Comparison of ENCODE assay signal across 8 cellular contexts in the genomic region with DNA sequence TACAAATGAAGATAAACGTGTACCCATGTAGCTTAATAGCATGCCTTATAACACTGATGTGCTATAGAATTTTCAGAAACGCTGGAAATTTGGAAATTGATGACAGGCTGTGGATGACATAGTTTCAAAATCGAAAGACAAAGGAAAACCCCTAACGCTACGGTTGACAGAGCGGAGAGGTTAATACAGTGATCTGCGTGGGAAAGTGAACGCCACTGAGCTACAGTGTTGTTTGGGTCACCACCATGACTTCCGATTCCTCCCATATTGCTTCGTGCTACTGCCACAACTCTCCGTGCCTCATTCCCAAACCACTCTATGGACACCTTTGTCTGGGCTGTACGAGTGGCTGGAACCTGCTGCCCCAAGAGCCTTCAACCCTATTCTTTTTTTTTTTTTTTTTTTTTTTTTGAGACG. TPM values are rescaled to one million over a fixed set of nuclear protein-coding genes. Genes with fewer than 3 reads are reported as not detected.
DNase-seq lines count a peak whose midpoint lies in the region; ATAC-seq and TF ChIP-seq lines count a peak whose summit lies in the region.

No MANE protein-coding gene starts in this region.

- peak overlapping the region; percentile 60 for H3K4me3 ChIP-seq in Jurkat, Clone E6-1 (ENCODE audit: low read length)
- peak overlapping the region; percentile 42 for H3K4me3 ChIP-seq in iPS-15b (ENCODE audit: low read depth, low read length)
- H3K4me3 ChIP-seq in tibial artery: peak overlapping the region in 1 of 2 donors; percentile 57

- peak overlapping the region; percentile 92 for H3K4me3 Mint-ChIP-seq in Calu3 (ENCODE audit: low read depth, unreplicated experiment)

- peak; percentile 35 for ATAC-seq in GM21423 (IDR thresholded peaks at IDR 0.05; ENCODE audit: unreplicated experiment)
- no peak for ATAC-seq in HG02970 (IDR thresholded peaks at IDR 0.05; ENCODE audit: low FRiP score, unreplicated experiment)

- H3K36me3 Mint-ChIP-seq in Calu3 (ENCODE audit: insufficient read depth, unreplicated experiment): peaks cover 26% of the 10 kb centered on the region

- peaks cover 2% of the 10 kb centered on the region for H3K4me1 ChIP-seq in iPS-15b (ENCODE audit: control insufficient read depth, insufficient read depth, low read length)
- peaks cover 0 to 32% (median 27%) of the 10 kb centered on the region in 4 donors for H3K4me1 ChIP-seq in tibial artery

- no TSS peak for BruUV-seq in Calu3 (replicated peaks; lab: Mats Ljungman, UMichigan)

- peaks cover 15% of the 10 kb centered on the region for H3K27me3 Mint-ChIP-seq in Calu3 (ENCODE audit: unreplicated experiment)

- H3K9me3 Mint-ChIP-seq in Calu3 (ENCODE audit: low read depth, unreplicated experiment): no peaks in the 10 kb centered on the region

- no peak overlapping the region for H3K9ac ChIP-seq in iPS-15b (ENCODE audit: low read depth, low read length)

- H3K27ac ChIP-seq in tibial artery: no peak overlapping the region

- peak overlapping the region; percentile 74 for H3K27ac Mint-ChIP-seq in Calu3 (ENCODE audit: unreplicated experiment)

- TF ChIP-seq CTCF in Calu3 (IDR thresholded peaks at IDR 0.05; ENCODE audit: unreplicated experiment): no peak
- no peak for TF ChIP-seq CTCF in tibial artery (IDR thresholded peaks at IDR 0.05)

- H3K36me3 ChIP-seq in iPS-15b (ENCODE audit: control insufficient read depth, insufficient read depth, low read length) (no peaks in the 10 kb centered on the region), tibial artery (no peaks in the 10 kb centered on the region)

- H3K9me3 ChIP-seq in iPS-15b (ENCODE audit: control insufficient read depth, insufficient read depth, low read length) (no peaks in the 10 kb centered on the region), tibial artery (peaks cover 0 to 7% (median 0%) of the 10 kb centered on the region in 3 donors)

- intact Hi-C loops in Calu3 (cut with micrococcal nuclease; ENCODE audit: unreplicated experiment) (loop anchor here (5.0 kb wide), 1 partner anchor 64 kb away; no protein-coding TSS in a partner anchor), tibial artery (cut with DNase I; ENCODE audit: low total_unique reads) (no loop called here)

- no peak for DNase-seq in Calu3
- DNase-seq in Jurkat, Clone E6-1 (ENCODE audit: low read depth, low spot score): no peak
- DNase-seq in cerebellar nuclear complex (lab: John Stamatoyannopoulos, UW): no peak
- DNase-seq in dedifferentiated amniotic fluid mesenchymal stem cell (ENCODE audit: extremely low spot score): no peak
- no peak for DNase-seq in tibial artery

- peaks cover 21% of the 10 kb centered on the region for H3K4me1 Mint-ChIP-seq in Calu3 (ENCODE audit: low read depth, unreplicated experiment)

- CTCF ChIA-PET in Calu3 (lab: Charles Lee): interaction anchor here (0.7 to 1.8 kb wide), 6 partner anchors 9 to 376 kb away, joined by 3 to 14 read pairs (median 4); no protein-coding TSS in a partner anchor

- H3K27me3 ChIP-seq in iPS-15b (ENCODE audit: control insufficient read depth, insufficient read depth, low read length) (peaks cover 95% of the 10 kb centered on the region), tibial artery (peaks cover 3 to 91% of the 10 kb centered on the region in 2 donors)

RNA-seq across cellular contexts. Expression of gene OTP, which starts 7.3 kb away (rescaled TPM):
- total RNA-seq in Calu3 (2022): 0.12 TPM in 1 of 2 replicates, not detected in the other
- not detected for polyA plus RNA-seq in Jurkat, Clone E6-1 (2012; ENCODE audit: insufficient read depth, insufficient read length)
